ENCODE assay signal across 1 cellular context in genomic region chr14:74954947-74955228, GRCh38.
TF ChIP-seq lines count a peak whose summit lies in the region.

No MANE protein-coding gene starts in this region.

TF ChIP-seq in SK-N-SH, 30 proteins besides CTCF, POLR2A, EP300 and RAD21 (continued from another document):
- TF ChIP-seq IRF3 (IDR thresholded peaks at IDR 0.05; ENCODE audit: low read depth, low read length) (no peak), GABPA (IDR thresholded peaks at IDR 0.05; ENCODE audit: low read depth) (no peak)
